13 cellular contexts compared by ENCODE assay signal in the genomic region with DNA sequence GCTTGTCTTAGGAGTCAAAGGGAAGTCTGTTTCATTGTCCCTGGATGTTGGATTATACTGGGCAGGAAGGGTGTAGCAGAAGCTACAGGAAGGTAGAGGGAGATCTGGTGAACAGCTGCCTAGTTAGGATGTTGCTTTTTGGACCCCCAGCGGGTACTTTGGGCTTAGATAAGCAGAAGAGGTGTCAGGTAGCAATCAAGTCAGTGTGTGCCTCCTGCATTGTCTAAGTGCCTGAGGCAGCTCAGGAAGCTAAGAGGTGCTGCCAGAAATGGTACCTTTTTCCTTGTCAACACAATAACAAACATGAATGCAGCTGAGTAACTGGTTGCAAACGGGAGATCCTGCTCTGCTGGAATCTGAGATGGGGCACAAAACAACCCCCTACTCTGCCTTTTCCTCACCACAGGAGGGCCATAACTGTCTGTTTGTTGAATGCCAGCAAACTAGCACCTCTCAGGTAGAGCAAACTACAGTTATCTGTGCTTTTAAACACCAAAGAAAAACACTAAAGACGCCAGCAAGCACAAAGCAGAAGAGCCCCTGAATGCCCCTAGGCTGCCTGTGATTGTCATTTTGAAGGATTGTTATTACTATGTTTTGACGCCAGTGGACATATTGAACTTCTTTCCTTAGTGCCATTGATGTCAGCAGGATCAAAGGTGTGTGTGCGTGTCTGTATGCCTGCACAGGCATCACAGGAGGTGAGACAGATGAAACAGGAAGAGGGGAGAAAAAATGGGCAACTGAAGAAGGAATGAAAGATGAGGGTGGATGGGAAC.
"Had no signal": no experiment of that assay in that cellular context is flagged by ENCODE, and none has a peak within 500 bp of the region (broad histone marks: within the 10 kb centered on the region; RNA-seq: fewer than 3 reads in every experiment).

No MANE protein-coding gene starts in this region.

- H3K4me3 Mint-ChIP-seq: activated CD4-positive, alpha-beta T cell treated with anti-CD3 and anti-CD28 coated beads for 36 hours; activated CD8-positive, alpha-beta T cell treated with anti-CD3 and anti-CD28 coated beads for 36 hours; nephron progenitor cell; stimulated activated naive CD8-positive, alpha-beta T cell treated with anti-CD3 and anti-CD28 coated beads, Interleukin-15, Interleukin-2, amounts not matched to agents 100 ng/mL and 50 ng/mL, for 24 hours had no signal

- H3K4me1 ChIP-seq: foreskin keratinocyte had no signal

- ATAC-seq: activated CD4-positive, alpha-beta T cell treated with anti-CD3 and anti-CD28 coated beads for 36 hours; activated CD8-positive, alpha-beta T cell treated with anti-CD3 and anti-CD28 coated beads for 36 hours; foreskin keratinocyte; left ventricle myocardium superior had no signal

- DNase-seq: activated CD4-positive, alpha-beta T cell treated with anti-CD3 and anti-CD28 coated beads for 36 hours; activated CD8-positive, alpha-beta memory T cell treated with anti-CD3 and anti-CD28 coated beads, Interleukin-2, amount 50 U/mL, for 48 hours; activated CD8-positive, alpha-beta T cell treated with anti-CD3 and anti-CD28 coated beads for 36 hours; activated naive CD4-positive, alpha-beta T cell treated with Interleukin-2 at 50 U/mL for 16 hours; foreskin keratinocyte; kidney; left ventricle myocardium superior; nephron progenitor cell; ovary; stimulated activated CD4-positive, alpha-beta T cell treated with anti-CD3 and anti-CD28 coated beads, Interleukin-4, amount 100 ng/mL, for 1 hour had no signal

- H3K36me3 ChIP-seq: cardiac muscle cell, ovary had no signal

- H3K4me1 Mint-ChIP-seq: activated CD4-positive, alpha-beta T cell treated with anti-CD3 and anti-CD28 coated beads for 36 hours had no signal

- H3K27me3 ChIP-seq: cardiac muscle cell, foreskin keratinocyte, ovary had no signal

- H3K27ac ChIP-seq: cardiac muscle cell, foreskin keratinocyte, ovary, VCaP had no signal

- H3K4me3 ChIP-seq: cardiac muscle cell, ovary had no signal

- H3K27ac Mint-ChIP-seq: activated CD4-positive, alpha-beta T cell treated with anti-CD3 and anti-CD28 coated beads for 36 hours; activated CD8-positive, alpha-beta T cell treated with anti-CD3 and anti-CD28 coated beads for 36 hours; nephron progenitor cell; stimulated activated naive CD8-positive, alpha-beta T cell treated with anti-CD3 and anti-CD28 coated beads, Interleukin-15, Interleukin-2, amounts not matched to agents 100 ng/mL and 50 ng/mL, for 24 hours had no signal

- H3K27me3 Mint-ChIP-seq: stimulated activated naive CD8-positive, alpha-beta T cell treated with anti-CD3 and anti-CD28 coated beads, Interleukin-15, Interleukin-2, amounts not matched to agents 100 ng/mL and 50 ng/mL, for 24 hours had no signal

- H3K9me3 ChIP-seq: ovary had no signal
